ENCODE assay signal across 23 cellular contexts in the genomic region with DNA sequence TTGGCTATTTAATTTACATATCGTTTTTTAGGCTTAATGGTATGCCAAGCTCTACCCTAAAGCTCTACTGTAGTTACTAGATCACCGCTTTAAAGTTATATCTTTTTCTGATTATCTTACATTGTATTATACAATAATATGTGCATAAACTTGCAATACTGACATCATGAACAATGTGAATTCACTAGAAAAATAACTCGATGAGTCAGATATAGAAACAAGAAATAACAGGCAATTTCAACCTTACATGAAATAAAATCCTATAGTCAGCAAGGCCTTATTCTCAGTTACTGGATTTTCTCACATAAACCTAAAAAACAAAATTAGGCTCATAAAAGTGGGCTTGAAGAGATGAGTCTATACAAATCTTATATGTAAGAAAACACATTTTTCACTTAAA. TPM values are rescaled to one million over a fixed set of nuclear protein-coding genes. Genes with fewer than 3 reads are reported as not detected.
"Had no signal": no experiment of that assay in that cellular context is flagged by ENCODE, and none has a peak within 500 bp of the region (broad histone marks: within the 10 kb centered on the region; RNA-seq: fewer than 3 reads in every experiment).

No MANE protein-coding gene starts in this region.

- H3K9ac ChIP-seq: neural progenitor cell had no signal

- H3K36me3 ChIP-seq: gastrocnemius medialis, left lung, neural progenitor cell had no signal

- H2AFZ ChIP-seq: neural progenitor cell had no signal

- H3K4me3 ChIP-seq: gastrocnemius medialis, left lung, neural progenitor cell, psoas muscle had no signal

- H3K4me3 Mint-ChIP-seq: activated CD4-positive, alpha-beta T cell treated with anti-CD3 and anti-CD28 coated beads, Interleukin-2, amount 10 ng/mL, durations not matched to agents 24 days and 14 days; activated CD8-positive, alpha-beta T cell treated with anti-CD3 and anti-CD28 coated beads for 36 hours; activated naive CD8-positive, alpha-beta T cell treated with anti-CD3 and anti-CD28 coated beads, Interleukin-2, amount 10 ng/mL, durations not matched to agents 7 days and 5 days; brain; naive thymus-derived CD4-positive, alpha-beta T cell; neural progenitor cell; stimulated activated effector memory CD8-positive, alpha-beta T cell treated with anti-CD3 and anti-CD28 coated beads, Interleukin-12 subunit alpha, Interleukin-12 subunit beta, amount 100 ng/mL, for 72 hours had no signal

- DNase-seq: activated CD4-positive, alpha-beta T cell treated with anti-CD3 and anti-CD28 coated beads, Interleukin-2, amount 10 ng/mL, durations not matched to agents 24 days and 14 days; activated CD4-positive, CD25-positive, alpha-beta regulatory T cell; activated CD8-positive, alpha-beta T cell treated with anti-CD3 and anti-CD28 coated beads for 36 hours; activated naive CD4-positive, alpha-beta T cell treated with Interleukin-2 at 50 U/mL for 16 hours; activated naive CD8-positive, alpha-beta T cell treated with anti-CD3 and anti-CD28 coated beads, Interleukin-2, amount 10 ng/mL, durations not matched to agents 7 days and 5 days; activated T-cell treated with anti-CD3 and anti-CD28 coated beads, Interleukin-2, amount 50 U/mL, for 1 hour; amygdala; effector CD8-positive, alpha-beta T cell; gastrocnemius medialis; head of caudate nucleus; kidney; left lung; naive thymus-derived CD4-positive, alpha-beta T cell; psoas muscle; right cardiac atrium; small intestine; stimulated activated CD4-positive, alpha-beta T cell treated with anti-CD3 and anti-CD28 coated beads, Interleukin-4, amount 100 ng/mL, for 24 hours; T1000 had no signal

- ATAC-seq: activated CD8-positive, alpha-beta T cell treated with anti-CD3 and anti-CD28 coated beads for 36 hours; gastrocnemius medialis; left lung; naive thymus-derived CD4-positive, alpha-beta T cell; psoas muscle; right cardiac atrium; stimulated activated effector memory CD8-positive, alpha-beta T cell treated with anti-CD3 and anti-CD28 coated beads, Interleukin-12 subunit alpha, Interleukin-12 subunit beta, amount 100 ng/mL, for 72 hours had no signal

- H3K36me3 Mint-ChIP-seq: activated naive CD8-positive, alpha-beta T cell treated with anti-CD3 and anti-CD28 coated beads, Interleukin-2, amount 10 ng/mL, durations not matched to agents 7 days and 5 days; naive thymus-derived CD4-positive, alpha-beta T cell; stimulated activated effector memory CD8-positive, alpha-beta T cell treated with anti-CD3 and anti-CD28 coated beads, Interleukin-12 subunit alpha, Interleukin-12 subunit beta, amount 100 ng/mL, for 72 hours had no signal

- H3K27ac ChIP-seq: gastrocnemius medialis, neural progenitor cell, psoas muscle had no signal

- H3K27me3 Mint-ChIP-seq: activated CD4-positive, alpha-beta T cell treated with anti-CD3 and anti-CD28 coated beads, Interleukin-2, amount 10 ng/mL, durations not matched to agents 24 days and 14 days; activated CD8-positive, alpha-beta T cell treated with anti-CD3 and anti-CD28 coated beads for 36 hours; activated naive CD8-positive, alpha-beta T cell treated with anti-CD3 and anti-CD28 coated beads, Interleukin-2, amount 10 ng/mL, durations not matched to agents 7 days and 5 days; brain; naive thymus-derived CD4-positive, alpha-beta T cell had no signal

- H3K27ac Mint-ChIP-seq: activated CD4-positive, alpha-beta T cell treated with anti-CD3 and anti-CD28 coated beads, Interleukin-2, amount 10 ng/mL, durations not matched to agents 24 days and 14 days; activated CD8-positive, alpha-beta T cell treated with anti-CD3 and anti-CD28 coated beads for 36 hours; activated naive CD8-positive, alpha-beta T cell treated with anti-CD3 and anti-CD28 coated beads, Interleukin-2, amount 10 ng/mL, durations not matched to agents 7 days and 5 days; activated T-helper 2 cell treated with anti-CD3 and anti-CD28 coated beads, Interferon-gamma antibody, Interleukin-2, Interleukin-4, amounts not matched to agents 10 μg/mL and 5 μg/mL and 100 μg/mL, durations not matched to agents 14 hours and 24 hours and 36 hours; brain; naive thymus-derived CD4-positive, alpha-beta T cell; neural progenitor cell; stimulated activated effector memory CD8-positive, alpha-beta T cell treated with anti-CD3 and anti-CD28 coated beads, Interleukin-12 subunit alpha, Interleukin-12 subunit beta, amount 100 ng/mL, for 72 hours had no signal

- H3K27me3 ChIP-seq: gastrocnemius medialis, left lung, neural progenitor cell had no signal

- H3K9me3 ChIP-seq: gastrocnemius medialis, left lung, psoas muscle had no signal

- H3K9me3 Mint-ChIP-seq: activated CD4-positive, alpha-beta T cell treated with anti-CD3 and anti-CD28 coated beads, Interleukin-2, amount 10 ng/mL, durations not matched to agents 24 days and 14 days; activated CD8-positive, alpha-beta T cell treated with anti-CD3 and anti-CD28 coated beads for 36 hours; activated naive CD8-positive, alpha-beta T cell treated with anti-CD3 and anti-CD28 coated beads, Interleukin-2, amount 10 ng/mL, durations not matched to agents 7 days and 5 days; activated T-helper 2 cell treated with anti-CD3 and anti-CD28 coated beads, Interferon-gamma antibody, Interleukin-2, Interleukin-4, amounts not matched to agents 10 μg/mL and 5 μg/mL and 100 μg/mL, durations not matched to agents 14 hours and 24 hours and 36 hours; neural progenitor cell had no signal

- H3K4me2 ChIP-seq: neural progenitor cell had no signal

- H3K4me1 Mint-ChIP-seq: activated CD4-positive, alpha-beta T cell treated with anti-CD3 and anti-CD28 coated beads, Interleukin-2, amount 10 ng/mL, durations not matched to agents 24 days and 14 days; activated naive CD8-positive, alpha-beta T cell treated with anti-CD3 and anti-CD28 coated beads, Interleukin-2, amount 10 ng/mL, durations not matched to agents 7 days and 5 days; naive thymus-derived CD4-positive, alpha-beta T cell; stimulated activated effector memory CD8-positive, alpha-beta T cell treated with anti-CD3 and anti-CD28 coated beads, Interleukin-12 subunit alpha, Interleukin-12 subunit beta, amount 100 ng/mL, for 72 hours had no signal

RNA-seq across cellular contexts. Expression of a gene that starts 32.4 kb away (rescaled TPM):
- total RNA-seq: activated CD4-positive, alpha-beta T cell treated with anti-CD3 and anti-CD28 coated beads, Interleukin-2, amount 10 ng/mL, durations not matched to agents 24 days and 14 days; activated CD8-positive, alpha-beta T cell treated with anti-CD3 and anti-CD28 coated beads for 36 hours; activated T-helper 2 cell treated with anti-CD3 and anti-CD28 coated beads, Interferon-gamma antibody, Interleukin-2, Interleukin-4, amounts not matched to agents 10 μg/mL and 5 μg/mL and 100 μg/mL, durations not matched to agents 14 hours and 24 hours and 36 hours; T-helper 1 cell treated with Interleukin-12 subunit alpha and Interleukin-12 subunit beta and Interleukin-4 antibody, amounts not matched to agents 30 ng/mL and 1 ng/mL, for 36 hours had no signal
- polyA plus RNA-seq: naive thymus-derived CD4-positive, alpha-beta T cell had no signal
